In genomic region chr1:221987860-221988520, GRCh38 we compare ENCODE assay signal across 14 cellular contexts.
DNase-seq lines count a peak whose midpoint lies in the region; ATAC-seq and TF ChIP-seq lines count a peak whose summit lies in the region.
"Had no signal": no experiment of that assay in that cellular context is flagged by ENCODE, and none has a peak within 500 bp of the region (broad histone marks: within the 10 kb centered on the region; RNA-seq: fewer than 3 reads in every experiment).

No MANE protein-coding gene starts in this region.

- H3K79me2 ChIP-seq in KMS-11 (ENCODE audit: insufficient read depth, low read depth), result no peaks in the 10 kb centered on the region

- H3K9ac ChIP-seq in KMS-11, result no peak overlapping the region

- no peak for TF ChIP-seq POLR2A in esophagus squamous epithelium (IDR thresholded peaks at IDR 0.05)

- H2AFZ ChIP-seq in KMS-11 (ENCODE audit: low read depth), result no peak overlapping the region

- H3K36me3 Mint-ChIP-seq in activated T-helper 17 cell treated with anti-CD3 and anti-CD28 coated beads, Interleukin-2, amount 50 U/mL, for 72 hours (ENCODE audit: low read depth), result no peaks in the 10 kb centered on the region

- no peak overlapping the region for H3K27ac Mint-ChIP-seq in activated T-helper 17 cell treated with anti-CD3 and anti-CD28 coated beads, Interleukin-2, amount 50 U/mL, for 72 hours
- H3K27ac Mint-ChIP-seq: activated naive CD8-positive, alpha-beta T cell treated with anti-CD3 and anti-CD28 coated beads, Interleukin-2, amount 10 ng/mL, durations not matched to agents 7 days and 5 days had no signal

- no peaks in the 10 kb centered on the region for H3K27me3 ChIP-seq in KMS-11 (ENCODE audit: insufficient read depth, low read depth)
- no peaks in the 10 kb centered on the region for H3K27me3 ChIP-seq in esophagus squamous epithelium
- H3K27me3 ChIP-seq in lower lobe of right lung (ENCODE audit: low read depth), result no peaks in the 10 kb centered on the region
- H3K27me3 ChIP-seq: uterus had no signal

- H3K36me3 ChIP-seq in KMS-11 (ENCODE audit: insufficient read depth) (no peaks in the 10 kb centered on the region), esophagus squamous epithelium (no peaks in the 10 kb centered on the region), lower lobe of right lung (no peaks in the 10 kb centered on the region)
- H3K36me3 ChIP-seq: uterus had no signal

- H3K9me3 Mint-ChIP-seq in activated T-helper 17 cell treated with anti-CD3 and anti-CD28 coated beads, Interleukin-2, amount 50 U/mL, for 72 hours, result peaks cover 5% of the 10 kb centered on the region

- TF ChIP-seq CTCF in KMS-11 (conservative IDR thresholded peaks at IDR 0.05; ENCODE audit: low read depth, low read length) (no peak), esophagus squamous epithelium (IDR thresholded peaks at IDR 0.05) (no peak), lower lobe of right lung (IDR thresholded peaks at IDR 0.05) (no peak)

- H3K4me1 Mint-ChIP-seq in activated T-helper 17 cell treated with anti-CD3 and anti-CD28 coated beads, Interleukin-2, amount 50 U/mL, for 72 hours, result peaks cover 12% of the 10 kb centered on the region

- H3K27me3 Mint-ChIP-seq in activated T-helper 17 cell treated with anti-CD3 and anti-CD28 coated beads, Interleukin-2, amount 50 U/mL, for 72 hours, result peaks cover 8% of the 10 kb centered on the region

- DNase-seq in COLO668 (lab: John Stamatoyannopoulos, UW; ENCODE audit: unreplicated experiment) (peak; percentile 25), kidney tubule cell (ENCODE audit: low spot score) (peak; percentile 51), LoVo (ENCODE audit: low spot score) (no peak), esophagus squamous epithelium (lab: John Stamatoyannopoulos, UW) (no peak), lower lobe of right lung (no peak)
- DNase-seq in activated CD8-positive, alpha-beta memory T cell treated with anti-CD3 and anti-CD28 coated beads, Interleukin-2, amount 50 U/mL, for 4 hours, result no peak
- DNase-seq: activated naive CD8-positive, alpha-beta T cell treated with anti-CD3 and anti-CD28 coated beads, Interleukin-2, amount 10 ng/mL, durations not matched to agents 7 days and 5 days; glutamatergic neuron; NCI-H226; uterus had no signal

- no peaks in the 10 kb centered on the region for H4K20me1 ChIP-seq in KMS-11 (ENCODE audit: insufficient read depth)

- H3K4me2 ChIP-seq in KMS-11, result peak overlapping the region; percentile 20; the same call in 1 of the 2 replicates

- ATAC-seq in activated T-helper 17 cell treated with anti-CD3 and anti-CD28 coated beads, Interleukin-2, amount 50 U/mL, for 72 hours (replicated peaks), result peak; percentile 71
- no peak for ATAC-seq in lower lobe of right lung
- ATAC-seq: natural killer cell treated with Interleukin-12 subunit alpha and Interleukin-12 subunit beta and Interleukin-15 and Interleukin-18, amount 100 ng/mL, for 72 hours had no signal

- no peak overlapping the region for H3K4me3 Mint-ChIP-seq in activated T-helper 17 cell treated with anti-CD3 and anti-CD28 coated beads, Interleukin-2, amount 50 U/mL, for 72 hours
- H3K4me3 Mint-ChIP-seq: activated naive CD8-positive, alpha-beta T cell treated with anti-CD3 and anti-CD28 coated beads, Interleukin-2, amount 10 ng/mL, durations not matched to agents 7 days and 5 days; natural killer cell treated with Interleukin-12 subunit alpha and Interleukin-12 subunit beta and Interleukin-15 and Interleukin-18, amount 100 ng/mL, for 72 hours had no signal

- H3K4me3 ChIP-seq in KMS-11 (IDR thresholded peaks at IDR 0.05; ENCODE audit: insufficient read depth, low read depth, low read length) (no peak overlapping the region), esophagus squamous epithelium (no peak overlapping the region), lower lobe of right lung (no peak overlapping the region)
- H3K4me3 ChIP-seq: uterus had no signal

- H3K4me1 ChIP-seq in KMS-11 (ENCODE audit: low read depth, poor library complexity, severe bottlenecking) (peaks cover 57% of the 10 kb centered on the region), esophagus squamous epithelium (peaks cover 0 to 12% (median 3%) of the 10 kb centered on the region in 3 donors), lower lobe of right lung (no peaks in the 10 kb centered on the region)
- H3K4me1 ChIP-seq: uterus had no signal

- intact Hi-C loops in esophagus squamous epithelium (cut with DNase I) (no loop called here), lower lobe of right lung (cut with DNase I) (no loop called here)

- H3K27ac ChIP-seq in KMS-11, result no peak overlapping the region
- H3K27ac ChIP-seq in esophagus squamous epithelium, result peak overlapping the region in 2 of 4 donors; percentile 34 to 52
- no peak overlapping the region for H3K27ac ChIP-seq in lower lobe of right lung
- H3K27ac ChIP-seq: uterus, VCaP had no signal

- WGBS in esophagus squamous epithelium, 2 donors, result 31 to 33% methylated on average over 6 of the region's 6 CpGs

- H3K9me3 ChIP-seq in esophagus squamous epithelium (no peaks in the 10 kb centered on the region), lower lobe of right lung (no peaks in the 10 kb centered on the region)
- H3K9me3 ChIP-seq: uterus had no signal

Comparison
In these comparisons a context has a peak if more than half of its experiments do, and no peak if none do; other contexts are left out.
1. DNase-seq: peak in COLO668 (single experiment) and kidney tubule cell (single experiment); none in LoVo (single experiment), activated CD8-positive, alpha-beta memory T cell treated with anti-CD3 and anti-CD28 coated beads, Interleukin-2, amount 50 U/mL, for 4 hours (single experiment), esophagus squamous epithelium (single experiment) and lower lobe of right lung (single experiment).